ENCODE assay signal across 6 cellular contexts in the genomic region with DNA sequence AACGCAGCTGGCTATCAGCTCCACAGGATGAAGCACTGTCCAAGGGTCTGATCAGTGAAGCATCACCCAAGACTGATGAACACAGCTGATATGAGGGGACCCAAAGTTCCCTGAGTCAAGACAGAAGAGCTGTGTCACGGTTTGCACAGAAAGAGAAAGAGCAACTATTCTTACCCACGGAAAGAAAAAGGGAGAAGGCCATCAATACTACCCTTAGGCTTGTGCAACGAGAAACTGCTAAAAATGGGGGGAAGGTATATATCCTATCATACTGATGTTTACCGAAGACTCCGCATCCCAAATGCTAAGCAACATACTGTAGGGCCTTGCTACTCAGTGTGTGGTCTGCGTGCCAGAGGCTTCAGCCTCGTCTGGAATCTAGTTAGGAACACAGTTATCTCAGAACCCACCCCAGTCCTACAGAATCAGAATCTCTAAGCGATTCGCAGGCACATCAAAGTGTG. TPM values are rescaled to one million over a fixed set of nuclear protein-coding genes. Genes with fewer than 3 reads are reported as not detected.
DNase-seq lines count a peak whose midpoint lies in the region; ATAC-seq and TF ChIP-seq lines count a peak whose summit lies in the region.

No MANE protein-coding gene starts in this region.

- H3K4me2 ChIP-seq in parathyroid adenoma (ENCODE audit: low read length): peak overlapping the region; percentile 91

- H3K4me3 ChIP-seq in colonic mucosa (peak overlapping the region; percentile 98), parathyroid adenoma (ENCODE audit: low read depth, low read length) (peak overlapping the region; percentile 96)

- peak overlapping the region; percentile 78 for H3K27ac ChIP-seq in colonic mucosa
- H3K27ac ChIP-seq in parathyroid adenoma: peak overlapping the region; percentile 64

- H3K36me3 ChIP-seq in colonic mucosa (no peaks in the 10 kb centered on the region), parathyroid adenoma (ENCODE audit: control insufficient read depth, insufficient read depth, low read length) (no peaks in the 10 kb centered on the region)

- peaks cover 15% of the 10 kb centered on the region for H3K36me3 Mint-ChIP-seq in activated CD4-positive, alpha-beta T cell treated with anti-CD3 and anti-CD28 coated beads for 36 hours (ENCODE audit: low read depth)

- CTCF ChIA-PET in activated CD4-positive, alpha-beta T cell treated with anti-CD3 and anti-CD28 coated beads for 36 hours (lab: Charles Lee): interaction anchor here (1.0 kb wide), 1 partner anchor 105 kb away, joined by 3 read pairs; no protein-coding TSS in a partner anchor

- peak; percentile 7 for ATAC-seq in activated CD4-positive, alpha-beta T cell treated with anti-CD3 and anti-CD28 coated beads for 36 hours
- ATAC-seq in GM21526 (IDR thresholded peaks at IDR 0.05; ENCODE audit: low FRiP score, unreplicated experiment): no peak

- H3K27ac Mint-ChIP-seq in activated CD4-positive, alpha-beta T cell treated with anti-CD3 and anti-CD28 coated beads for 36 hours: peak overlapping the region; percentile 91

- H3K9me3 ChIP-seq in colonic mucosa (no peaks in the 10 kb centered on the region), parathyroid adenoma (ENCODE audit: control insufficient read depth, low read length) (no peaks in the 10 kb centered on the region)

- H3K9me3 Mint-ChIP-seq in activated CD4-positive, alpha-beta T cell treated with anti-CD3 and anti-CD28 coated beads for 36 hours (ENCODE audit: low read depth): no peaks in the 10 kb centered on the region

- H3K27me3 Mint-ChIP-seq in activated CD4-positive, alpha-beta T cell treated with anti-CD3 and anti-CD28 coated beads for 36 hours: no peaks in the 10 kb centered on the region

- H3K4me1 Mint-ChIP-seq in activated CD4-positive, alpha-beta T cell treated with anti-CD3 and anti-CD28 coated beads for 36 hours: peaks cover 46% of the 10 kb centered on the region

- peak overlapping the region; percentile 80 to 84 for H3K9ac ChIP-seq in colonic mucosa (ENCODE audit: low read depth in 2 of 2, low read length in 2 of 2)
- peak overlapping the region; percentile 85 for H3K9ac ChIP-seq in parathyroid adenoma

- intact Hi-C loops in activated CD4-positive, alpha-beta T cell treated with anti-CD3 and anti-CD28 coated beads for 36 hours (cut with DNase I, micrococcal nuclease): loop anchor here (1.0 to 5.0 kb wide), 11 partner anchors 14 to 608 kb away; partner anchors contain the start of genes DDRGK1 (in 2 of the 2), MRPS26 (in 2 of the 2), ADISSP (in 1 of the 2) and DNAAF9 (in 1 of the 2)
- intact Hi-C loops in colonic mucosa (cut with DNase I): no loop called here

- H3K27me3 ChIP-seq in colonic mucosa (no peaks in the 10 kb centered on the region), parathyroid adenoma (ENCODE audit: control insufficient read depth, insufficient read depth, low read length) (no peaks in the 10 kb centered on the region)

- H3K4me1 ChIP-seq in colonic mucosa (peaks cover 13% of the 10 kb centered on the region), parathyroid adenoma (peaks cover 21% of the 10 kb centered on the region)

- H3K4me3 Mint-ChIP-seq in activated CD4-positive, alpha-beta T cell treated with anti-CD3 and anti-CD28 coated beads for 36 hours: peak overlapping the region; percentile 91

- H3K79me2 ChIP-seq in parathyroid adenoma: peaks cover 44% of the 10 kb centered on the region

- TF ChIP-seq CTCF in colonic mucosa (IDR thresholded peaks at IDR 0.05): no peak
- TF ChIP-seq CTCF in parathyroid adenoma (IDR thresholded peaks at IDR 0.05): no peak

- DNase-seq in activated CD4-positive, alpha-beta T cell treated with anti-CD3 and anti-CD28 coated beads for 36 hours: no peak
- DNase-seq in activated CD4-positive, alpha-beta T cell treated with anti-CD3 and anti-CD28 coated beads, Interleukin-2, amount 50 U/mL, for 1 hour: no peak
- DNase-seq in colonic mucosa (no peak), DMS79 (lab: John Stamatoyannopoulos, UW) (no peak)

- peak overlapping the region; percentile 84 for H2AFZ ChIP-seq in parathyroid adenoma

- POLR2A ChIA-PET in activated CD4-positive, alpha-beta T cell treated with anti-CD3 and anti-CD28 coated beads for 36 hours (lab: Charles Lee): interaction anchor here (0.6 kb wide), 1 partner anchor 83 kb away, joined by 3 read pairs; no protein-coding TSS in a partner anchor

RNA-seq across cellular contexts. Expression of gene FASTKD5, which starts 0.7 kb away (rescaled TPM):
- 10 to 100 TPM; 22.6 TPM for total RNA-seq in activated CD4-positive, alpha-beta T cell treated with anti-CD3 and anti-CD28 coated beads for 36 hours
- 10 to 100 TPM; 17.3 to 19.8 TPM for total RNA-seq in colonic mucosa

RNA-seq across cellular contexts. Expression of gene UBOX5, which starts 0.7 kb away (rescaled TPM):
- total RNA-seq in activated CD4-positive, alpha-beta T cell treated with anti-CD3 and anti-CD28 coated beads for 36 hours: 1 to 10 TPM; 4.9 to 5.5 TPM
- 1 to 10 TPM; 6.5 to 6.6 TPM for total RNA-seq in colonic mucosa

RNA-seq across cellular contexts. Expression of gene LZTS3, which starts 14.3 kb away (rescaled TPM):
- under 1 TPM; 0.87 to 0.88 TPM for total RNA-seq in activated CD4-positive, alpha-beta T cell treated with anti-CD3 and anti-CD28 coated beads for 36 hours
- 1 to 10 TPM; 7.9 to 8.3 TPM for total RNA-seq in colonic mucosa

RNA-seq across cellular contexts. Expression of gene DDRGK1, which starts 45.5 kb away (rescaled TPM):
- total RNA-seq in activated CD4-positive, alpha-beta T cell treated with anti-CD3 and anti-CD28 coated beads for 36 hours: 10 to 100 TPM; 49.3 to 52.2 TPM
- 10 to 100 TPM; 57.8 to 88.6 TPM for total RNA-seq in colonic mucosa

RNA-seq across cellular contexts. Expression of gene ITPA, which starts 50.3 kb away (rescaled TPM):
- total RNA-seq in activated CD4-positive, alpha-beta T cell treated with anti-CD3 and anti-CD28 coated beads for 36 hours: 10 to 100 TPM; 32.7 to 67.5 TPM
- total RNA-seq in colonic mucosa: 10 to 100 TPM; 35.2 to 67.6 TPM

Comparison
In these comparisons a context has a peak if more than half of its experiments do, and no peak if none do; other contexts are left out.
1. RNA of gene LZTS3, which starts 14.3 kb away (total RNA-seq): 7.9 to 8.3 TPM in colonic mucosa; 0.87 to 0.88 TPM in activated CD4-positive, alpha-beta T cell treated with anti-CD3 and anti-CD28 coated beads for 36 hours; every median in the first group is over 4 times any median in the second.